Comparison of ENCODE assay signal across 19 cellular contexts in genomic region chr1:21064057-21064456, GRCh38.
"Had no signal": no experiment of that assay in that cellular context is flagged by ENCODE, and none has a peak within 500 bp of the region (broad histone marks: within the 10 kb centered on the region; RNA-seq: fewer than 3 reads in every experiment).

No MANE protein-coding gene starts in this region.

- H3K27ac Mint-ChIP-seq: activated naive CD4-positive, alpha-beta T cell treated with anti-CD3 and anti-CD28 coated beads, Interleukin-2, amount 10 ng/mL, durations not matched to agents 7 days and 5 days; activated naive CD8-positive, alpha-beta T cell treated with anti-CD3 and anti-CD28 coated beads, Interleukin-2, amount 50 U/mL, for 24 hours; nephron progenitor cell had no signal

- H3K27me3 Mint-ChIP-seq: activated naive CD4-positive, alpha-beta T cell treated with anti-CD3 and anti-CD28 coated beads, Interleukin-2, amount 10 ng/mL, durations not matched to agents 7 days and 5 days; activated naive CD8-positive, alpha-beta T cell treated with anti-CD3 and anti-CD28 coated beads, Interleukin-2, amount 50 U/mL, for 24 hours had no signal

- DNase-seq: activated CD4-positive, alpha-beta T cell treated with anti-CD3 and anti-CD28 coated beads, Interleukin-2, amount 50 U/mL, for 1 hour; activated CD4-positive, CD25-positive, alpha-beta regulatory T cell treated with anti-CD3 and anti-CD28 coated beads, Interleukin-2, amount 50 U/mL, for 72 hours; activated CD8-positive, alpha-beta memory T cell treated with anti-CD3 and anti-CD28 coated beads, Interleukin-2, amount 50 U/mL, for 4 hours; activated effector memory CD4-positive, alpha-beta T cell treated with Interleukin-2 at 50 U/mL for 16 hours; activated naive CD4-positive, alpha-beta T cell treated with anti-CD3 and anti-CD28 coated beads, Interleukin-2, amount 10 ng/mL, durations not matched to agents 7 days and 5 days; activated naive CD8-positive, alpha-beta T cell treated with anti-CD3 and anti-CD28 coated beads, Interleukin-2, amount 50 U/mL, for 24 hours; activated T-cell treated with anti-CD3 and anti-CD28 coated beads, Interleukin-2, amount 50 U/mL, for 48 hours; cerebellar nuclear complex; cortex of kidney; hypothalamus; left lung; mammary epithelial cell; nephron progenitor cell; occipital lobe; posterior cingulate gyrus; stimulated activated CD4-positive, alpha-beta T cell treated with anti-CD3 and anti-CD28 coated beads, Interleukin-12 subunit alpha, Interleukin-12 subunit beta, amount 100 ng/mL, for 4 hours; stimulated activated CD4-positive, alpha-beta T cell treated with anti-CD3 and anti-CD28 coated beads, Interleukin-1b, Interleukin-23, amount 100 ng/mL, for 48 hours; stimulated activated CD8-positive, alpha-beta memory T cell treated with anti-CD3 and anti-CD28 coated beads, Interleukin-4, amount 100 ng/mL, for 48 hours; stimulated activated naive CD4-positive, alpha-beta T cell had no signal

- H3K4me3 Mint-ChIP-seq: activated naive CD4-positive, alpha-beta T cell treated with anti-CD3 and anti-CD28 coated beads, Interleukin-2, amount 10 ng/mL, durations not matched to agents 7 days and 5 days; activated naive CD8-positive, alpha-beta T cell treated with anti-CD3 and anti-CD28 coated beads, Interleukin-2, amount 50 U/mL, for 24 hours; nephron progenitor cell had no signal

- H3K36me3 Mint-ChIP-seq: activated naive CD4-positive, alpha-beta T cell treated with anti-CD3 and anti-CD28 coated beads, Interleukin-2, amount 10 ng/mL, durations not matched to agents 7 days and 5 days had no signal

- H3K9me3 Mint-ChIP-seq: activated naive CD4-positive, alpha-beta T cell treated with anti-CD3 and anti-CD28 coated beads, Interleukin-2, amount 10 ng/mL, durations not matched to agents 7 days and 5 days; activated naive CD8-positive, alpha-beta T cell treated with anti-CD3 and anti-CD28 coated beads, Interleukin-2, amount 50 U/mL, for 24 hours; nephron progenitor cell had no signal

- H3K4me1 Mint-ChIP-seq: activated naive CD4-positive, alpha-beta T cell treated with anti-CD3 and anti-CD28 coated beads, Interleukin-2, amount 10 ng/mL, durations not matched to agents 7 days and 5 days; activated naive CD8-positive, alpha-beta T cell treated with anti-CD3 and anti-CD28 coated beads, Interleukin-2, amount 50 U/mL, for 24 hours had no signal

- ATAC-seq: activated naive CD8-positive, alpha-beta T cell treated with anti-CD3 and anti-CD28 coated beads, Interleukin-2, amount 50 U/mL, for 24 hours; left lung had no signal
